Comparison of ENCODE assay signal across 8 cellular contexts in the genomic region with DNA sequence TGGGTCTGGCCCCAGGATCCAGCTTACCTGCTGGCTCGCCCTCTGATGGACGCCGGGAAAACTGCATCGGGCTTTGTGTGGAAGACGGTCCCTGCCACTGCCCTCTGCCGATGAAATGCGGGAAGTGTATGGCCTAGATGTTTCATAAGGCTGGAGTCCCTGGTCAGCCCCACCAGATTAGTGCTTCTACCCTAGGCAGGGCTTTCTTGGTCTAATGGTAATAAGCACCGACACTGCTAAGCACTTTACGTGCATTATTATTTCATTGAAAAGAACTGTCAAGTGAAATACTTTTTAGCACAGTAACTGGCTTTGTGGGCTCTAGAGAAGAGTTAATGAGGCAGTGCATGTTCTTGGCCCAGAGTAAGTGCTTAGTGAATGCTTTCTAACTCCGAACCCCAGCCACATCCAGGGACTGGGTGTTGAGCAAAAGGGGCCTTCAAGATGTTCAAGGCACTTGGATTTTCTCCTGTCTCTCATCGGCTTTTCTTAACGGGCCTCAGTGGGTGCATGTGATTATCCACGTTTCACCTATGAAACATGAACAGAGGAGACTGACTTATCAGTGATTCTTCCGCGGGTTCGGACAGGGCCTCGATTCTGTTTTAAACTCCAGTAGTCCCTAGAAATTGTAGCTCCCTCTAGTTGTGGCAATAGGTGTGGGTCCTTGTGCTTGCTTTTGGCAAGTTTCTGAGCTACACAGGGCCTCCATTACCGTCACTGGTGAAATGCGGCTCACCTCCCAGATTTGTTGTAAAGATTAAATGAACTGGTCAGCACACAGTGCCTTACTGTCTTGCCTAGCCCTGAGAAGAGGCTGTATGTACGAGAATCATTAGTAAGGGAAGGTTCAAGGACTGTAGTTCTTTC. TPM values are rescaled to one million over a fixed set of nuclear protein-coding genes. Genes with fewer than 3 reads are reported as not detected.
DNase-seq lines count a peak whose midpoint lies in the region; ATAC-seq and TF ChIP-seq lines count a peak whose summit lies in the region.

No MANE protein-coding gene starts in this region.

- no peaks in the 10 kb centered on the region for H3K27me3 ChIP-seq in breast epithelium

- no peaks in the 10 kb centered on the region for H3K36me3 ChIP-seq in breast epithelium

- ATAC-seq in GM18508 (IDR thresholded peaks at IDR 0.05; ENCODE audit: insufficient read depth, unreplicated experiment), result peak; percentile 48
- ATAC-seq in HG03135 (IDR thresholded peaks at IDR 0.05; ENCODE audit: unreplicated experiment), result peak; percentile 50
- ATAC-seq in WTC11, result peak; percentile 57

- no peaks in the 10 kb centered on the region for H3K27me3 Mint-ChIP-seq in WTC11 (ENCODE audit: low read depth)

- H3K4me3 Mint-ChIP-seq in WTC11, result no peak overlapping the region

- peak overlapping the region; percentile 54 for H3K27ac Mint-ChIP-seq in WTC11

- H3K9me3 ChIP-seq in breast epithelium, result no peaks in the 10 kb centered on the region

- POLR2A ChIA-PET in WTC11 (lab: Charles Lee), result interaction anchor here (0.6 to 13.5 kb wide), 3 partner anchors 11 to 105 kb away, joined by 3 to 310 read pairs (median 4); partner anchors contain the start of genes BLTP2, NEK8 and TLCD1

- H3K4me3 ChIP-seq in breast epithelium, result peak overlapping the region in 1 of 3 donors; percentile 2

- peaks cover 16 to 27% of the 10 kb centered on the region in 2 donors for H3K4me1 ChIP-seq in breast epithelium

- DNase-seq in NCI-H226 (peak; percentile 72), WTC11 (ENCODE audit: low spot score) (peak; percentile 96), breast epithelium (ENCODE audit: low spot score in 2 of 2) (peak; percentile 92 to 97), iris pigment epithelial cell (ENCODE audit: low read depth) (peak; percentile 92)
- DNase-seq in stimulated activated CD4-positive, alpha-beta T cell treated with anti-CD3 and anti-CD28 coated beads, Interleukin-12 subunit alpha, Interleukin-12 subunit beta, amount 100 ng/mL, for 4 hours, result peak; percentile 84

- H3K4me1 Mint-ChIP-seq in WTC11, result peaks cover 47% of the 10 kb centered on the region

- peaks cover 53% of the 10 kb centered on the region for H3K36me3 Mint-ChIP-seq in WTC11

- no peak for TF ChIP-seq POLR2A in breast epithelium (IDR thresholded peaks at IDR 0.05)

- H3K9me3 Mint-ChIP-seq in WTC11, result no peaks in the 10 kb centered on the region

- H3K27ac ChIP-seq in 22Rv1 (peak overlapping the region; percentile 96), breast epithelium (peak overlapping the region; percentile 78 to 100)

- intact Hi-C loops in breast epithelium (cut with DNase I; ENCODE audit: low total_unique reads), result no loop called here

- CTCF ChIA-PET in WTC11 (lab: Charles Lee), result interaction anchor here (0.5 to 13.9 kb wide), 42 partner anchors 8 to 1418 kb away, joined by 3 to 541 read pairs (median 4); partner anchors contain the start of genes DHRS13, FAM222B, NEK8 and PIGS

- TF ChIP-seq CTCF in 22Rv1 (IDR thresholded peaks at IDR 0.05) (peak; percentile 99), WTC11 (IDR thresholded peaks at IDR 0.05) (peak; percentile 88), breast epithelium (IDR thresholded peaks at IDR 0.05) (peak; percentile 100)

TF ChIP-seq in WTC11, 78 proteins besides CTCF, POLR2A, EP300 and RAD21:
- no peak for TF ChIP-seq MLX (CRISPR knock-in tag; IDR thresholded peaks at IDR 0.05)
TF ChIP-seq in WTC11: peak in this region for 0.

RNA-seq across cellular contexts. Expression of gene TRAF4, which starts 6.6 kb away (rescaled TPM):
- 192 to 268 TPM (median 192 TPM) in 3 replicates for total RNA-seq in WTC11 (2021)
- 10 to 100 TPM; 12.3 to 63.6 (median 48.9) TPM for total RNA-seq in breast epithelium

RNA-seq across cellular contexts. Expression of gene NEK8, which starts 21.8 kb away (rescaled TPM):
- total RNA-seq in WTC11 (2021) (17.9 to 25.0 TPM (median 18.6 TPM) in 3 replicates), breast epithelium (1 to 10 TPM; 2.9 to 5.3 (median 2.9) TPM)

RNA-seq across cellular contexts. Expression of gene TLCD1, which starts 24.4 kb away (rescaled TPM):
- total RNA-seq in WTC11 (2021) (36.0 to 41.2 TPM (median 36.5 TPM) in 3 replicates), breast epithelium (1 to 10 TPM; 2.4 to 8.3 (median 3.9) TPM)

RNA-seq across cellular contexts. Expression of gene RPL23A, which starts 30.6 kb away (rescaled TPM):
- total RNA-seq in WTC11 (2021) (1,832 to 2,055 TPM (median 2,048 TPM) in 3 replicates), breast epithelium (100 to 1,000 TPM; 491 to 945 (median 754) TPM)

RNA-seq across cellular contexts. Expression of gene RAB34, which starts 32.7 kb away (rescaled TPM):
- total RNA-seq in WTC11 (2021) (153 to 181 TPM (median 162 TPM) in 3 replicates), breast epithelium (100 to 1,000 TPM; 105 to 129 (median 123) TPM)
